In genomic region chr9:92954078-92954861, GRCh38 we compare ENCODE assay signal across 8 cellular contexts. TPM values are rescaled to one million over a fixed set of nuclear protein-coding genes. Genes with fewer than 3 reads are reported as not detected.
DNase-seq lines count a peak whose midpoint lies in the region; ATAC-seq, FAIRE-seq and TF ChIP-seq lines count a peak whose summit lies in the region.

No MANE protein-coding gene starts in this region.

- H3K4me3 Mint-ChIP-seq in activated naive CD4-positive, alpha-beta T cell treated with anti-CD3 and anti-CD28 coated beads, Interleukin-2, amount 10 ng/mL, durations not matched to agents 7 days and 5 days, result peak overlapping the region; percentile 54
- peak overlapping the region; percentile 69 for H3K4me3 Mint-ChIP-seq in memory B cell

- no peak for DNase-seq in Right ventricle myocardium inferior (ENCODE audit: missing footprints)
- no peak for DNase-seq in cardiac septum (ENCODE audit: low spot score)
- peak; percentile 87 for DNase-seq in RCC 7860 (ENCODE audit: low spot score)
- peak; percentile 82 for DNase-seq in activated naive CD4-positive, alpha-beta T cell treated with anti-CD3 and anti-CD28 coated beads, Interleukin-2, amount 10 ng/mL, durations not matched to agents 7 days and 5 days
- DNase-seq in memory B cell (ENCODE audit: low spot score in 2 of 2), result no peak
- DNase-seq in upper lobe of right lung, result peak; percentile 48
- DNase-seq in D341Med (ENCODE audit: low spot score), result no peak

- ATAC-seq in Right ventricle myocardium inferior (peak; percentile 28), memory B cell (ENCODE audit: low read depth) (peak; percentile 76), upper lobe of right lung (peak; percentile 61), HG02973 (IDR thresholded peaks at IDR 0.05; ENCODE audit: unreplicated experiment) (no peak)

- H3K9me3 Mint-ChIP-seq in activated naive CD4-positive, alpha-beta T cell treated with anti-CD3 and anti-CD28 coated beads, Interleukin-2, amount 10 ng/mL, durations not matched to agents 7 days and 5 days, result no peaks in the 10 kb centered on the region
- no peaks in the 10 kb centered on the region for H3K9me3 Mint-ChIP-seq in memory B cell

- CTCF ChIA-PET in activated naive CD4-positive, alpha-beta T cell treated with anti-CD3 and anti-CD28 coated beads, Interleukin-2, amount 10 ng/mL, durations not matched to agents 7 days and 5 days (lab: Charles Lee), result interaction anchor here (0.5 to 2.3 kb wide), 9 partner anchors 10 to 1614 kb away, joined by 3 to 8 read pairs (median 3); no protein-coding TSS in a partner anchor

- no peak for TF ChIP-seq CTCF in upper lobe of right lung (IDR thresholded peaks at IDR 0.05)

- H3K36me3 ChIP-seq in upper lobe of right lung, result no peaks in the 10 kb centered on the region

- H3K9me3 ChIP-seq in upper lobe of right lung, result no peaks in the 10 kb centered on the region

- peaks cover 19% of the 10 kb centered on the region for H3K4me1 ChIP-seq in upper lobe of right lung

- H3K4me1 Mint-ChIP-seq in activated naive CD4-positive, alpha-beta T cell treated with anti-CD3 and anti-CD28 coated beads, Interleukin-2, amount 10 ng/mL, durations not matched to agents 7 days and 5 days, result peaks cover 83% of the 10 kb centered on the region
- peaks cover 16% of the 10 kb centered on the region for H3K4me1 Mint-ChIP-seq in memory B cell

- no peak overlapping the region for H3K4me3 ChIP-seq in upper lobe of right lung

- peaks cover 16% of the 10 kb centered on the region for H3K27me3 Mint-ChIP-seq in activated naive CD4-positive, alpha-beta T cell treated with anti-CD3 and anti-CD28 coated beads, Interleukin-2, amount 10 ng/mL, durations not matched to agents 7 days and 5 days
- peaks cover 2% of the 10 kb centered on the region for H3K27me3 Mint-ChIP-seq in memory B cell

- intact Hi-C loops in Right ventricle myocardium inferior (cut with DNase I) (no loop called here), cardiac septum (cut with DNase I) (no loop called here), upper lobe of right lung (cut with DNase I) (no loop called here)

- H3K27ac Mint-ChIP-seq in activated naive CD4-positive, alpha-beta T cell treated with anti-CD3 and anti-CD28 coated beads, Interleukin-2, amount 10 ng/mL, durations not matched to agents 7 days and 5 days, result peak overlapping the region; percentile 89
- peak overlapping the region; percentile 76 for H3K27ac Mint-ChIP-seq in memory B cell

- no peaks in the 10 kb centered on the region for H3K36me3 Mint-ChIP-seq in activated naive CD4-positive, alpha-beta T cell treated with anti-CD3 and anti-CD28 coated beads, Interleukin-2, amount 10 ng/mL, durations not matched to agents 7 days and 5 days
- H3K36me3 Mint-ChIP-seq in memory B cell, result peaks cover 1% of the 10 kb centered on the region

- peak; percentile 84 for FAIRE-seq in RCC 7860 (lab: Jason Lieb, UNC)

- peak overlapping the region; percentile 58 for H3K27ac ChIP-seq in upper lobe of right lung

- no peaks in the 10 kb centered on the region for H3K27me3 ChIP-seq in upper lobe of right lung

RNA-seq across cellular contexts. Expression of gene FGD3, which starts 6.9 kb away (rescaled TPM):
- total RNA-seq in Right ventricle myocardium inferior (3.0 TPM), cardiac septum (2.6 TPM), upper lobe of right lung (21.6 TPM)

Comparison
In these comparisons a context has a peak if more than half of its experiments do, and no peak if none do; other contexts are left out.
1. DNase-seq: peak in RCC 7860 (single experiment), activated naive CD4-positive, alpha-beta T cell treated with anti-CD3 and anti-CD28 coated beads, Interleukin-2, amount 10 ng/mL, durations not matched to agents 7 days and 5 days (single experiment) and upper lobe of right lung (single experiment); none in Right ventricle myocardium inferior (single experiment), cardiac septum (single experiment), memory B cell (0 of 2) and D341Med (single experiment).